Comparison of ENCODE assay signal across 1 cellular context in genomic region chr6:37345804-37346203, GRCh38.
A peak's percentile ranks its signal among the peaks of the same experiment; 100 is the strongest.
TF ChIP-seq lines count a peak whose summit lies in the region.
"Not testable (repeated sequence)": the region's sequence is repeated elsewhere in the genome, so short reads cannot be mapped to it uniquely, and the experiment has no call there.

No MANE protein-coding gene starts in this region.

- POLR2A ChIA-PET in HEK293 (lab: Yijun Ruan, JAX): not testable (repeated sequence)

- CTCF ChIA-PET in HEK293 (lab: Yijun Ruan, JAX): interaction anchor here (1.4 kb wide), 1 partner anchor 20 kb away, joined by 3 read pairs; no protein-coding TSS in a partner anchor

- not testable (repeated sequence) for H3K4me1 ChIP-seq in HEK293 (ENCODE audit: control insufficient read depth, insufficient read depth, low read length)

- H3K36me3 ChIP-seq in HEK293 (ENCODE audit: control insufficient read depth in 2 of 2, insufficient read depth in 1 of 2, low read length in 2 of 2): not testable (repeated sequence)

- not testable (repeated sequence) for H3K27ac ChIP-seq in HEK293 (ENCODE audit: extremely low read depth, low read depth, low read length)

- not testable (repeated sequence) for TF ChIP-seq CTCF in HEK293 (tag by site-specific recombination; IDR thresholded peaks at IDR 0.05)

- H3K9me3 ChIP-seq in HEK293 (ENCODE audit: control insufficient read depth, insufficient read depth, low read depth, low read length): not testable (repeated sequence)

- not testable (repeated sequence) for H3K4me3 ChIP-seq in HEK293 (ENCODE audit: low read depth, low read length)

TF ChIP-seq in HEK293, 187 proteins besides CTCF, POLR2A, EP300 and RAD21:
- TF ChIP-seq ZNF184 (tag by site-specific recombination; IDR thresholded peaks at IDR 0.05): peak; percentile 44; the same call in 1 of the 2 replicates
- TF ChIP-seq SCRT1 (tag by site-specific recombination; IDR thresholded peaks at IDR 0.05; ENCODE audit: borderline replicate concordance): peak; percentile 62; the same call in 1 of the 2 replicates
- peak; percentile 86 for TF ChIP-seq SCRT2 (tag by site-specific recombination; IDR thresholded peaks at IDR 0.05)
TF ChIP-seq in HEK293: peak in this region for 3; not testable (repeated sequence) for 184.
